13 cellular contexts compared by ENCODE assay signal in genomic region chr10:33258951-33259350, GRCh38.
A peak's percentile ranks its signal among the peaks of the same experiment; 100 is the strongest.
DNase-seq lines count a peak whose midpoint lies in the region; ATAC-seq and TF ChIP-seq lines count a peak whose summit lies in the region.
"Had no signal": no experiment of that assay in that cellular context is flagged by ENCODE, and none has a peak within 500 bp of the region (broad histone marks: within the 10 kb centered on the region; RNA-seq: fewer than 3 reads in every experiment).

No MANE protein-coding gene starts in this region.

- H3K9me3 Mint-ChIP-seq in osteocyte (ENCODE audit: unreplicated experiment), result no peaks in the 10 kb centered on the region
- H3K9me3 Mint-ChIP-seq: activated T-cell treated with anti-CD3 and anti-CD28 coated beads, Interleukin-2, amount 50 U/mL, for 72 hours had no signal

- no peaks in the 10 kb centered on the region for H3K27me3 Mint-ChIP-seq in osteocyte (ENCODE audit: unreplicated experiment)

- no peaks in the 10 kb centered on the region for H3K27me3 ChIP-seq in HCT116 (ENCODE audit: insufficient read depth, low read length)
- H3K27me3 ChIP-seq in fibroblast of lung (ENCODE audit: control insufficient read depth, insufficient read depth, low read length), result no peaks in the 10 kb centered on the region
- H3K27me3 ChIP-seq: body of pancreas, right lobe of liver had no signal

- H3K4me1 ChIP-seq in HCT116 (ENCODE audit: control insufficient read depth in 1 of 2, insufficient read depth in 2 of 2, low read length in 2 of 2) (peaks cover 6 to 31% of the 10 kb centered on the region in 2 experiments), fibroblast of lung (ENCODE audit: control insufficient read depth, extremely low read depth, insufficient read depth, low read length) (peaks cover 20% of the 10 kb centered on the region)

- no peaks in the 10 kb centered on the region for H3K9me3 ChIP-seq in HCT116 (ENCODE audit: control insufficient read depth in 1 of 2, insufficient read depth in 1 of 2, low read depth in 1 of 2, low read length in 2 of 2)
- H3K9me3 ChIP-seq in fibroblast of lung (ENCODE audit: control insufficient read depth, insufficient read depth, low read depth, low read length), result no peaks in the 10 kb centered on the region
- H3K9me3 ChIP-seq: body of pancreas, right lobe of liver had no signal

- H3K27ac Mint-ChIP-seq in osteocyte (ENCODE audit: unreplicated experiment), result peak overlapping the region; percentile 92
- H3K27ac Mint-ChIP-seq: activated CD4-positive, alpha-beta T cell treated with anti-CD3 and anti-CD28 coated beads for 36 hours; activated T-cell treated with anti-CD3 and anti-CD28 coated beads, Interleukin-2, amount 50 U/mL, for 72 hours had no signal

- no TSS peak for BruUV-seq in HCT116 (replicated peaks; lab: Mats Ljungman, UMichigan)

- H3K36me3 ChIP-seq in HCT116 (ENCODE audit: control insufficient read depth in 1 of 2, insufficient read depth in 2 of 2, low read length in 2 of 2) (no peaks in the 10 kb centered on the region), fibroblast of lung (ENCODE audit: control insufficient read depth, insufficient read depth, low read length) (peaks cover 11% of the 10 kb centered on the region)

- in situ Hi-C loops in SK-MEL-5 (cut with HindIII; ENCODE audit: low pct_unique_long_range_greater_than_20kb, low sequenced_read_pairs), result no loop called here

- POLR2A ChIA-PET in HCT116 (lab: Charles Lee), result no interaction called here

- no peak for TF ChIP-seq POLR2A in HCT116 (IDR thresholded peaks at IDR 0.05; ENCODE audit: borderline replicate concordance, extremely low read depth, insufficient read depth, insufficient read length)

- CTCF ChIA-PET in HCT116 (lab: Charles Lee), result no interaction called here

- DNase-seq in HCT116 (ENCODE audit: low read depth, low spot score) (no peak), SK-MEL-5 (ENCODE audit: low read depth, low spot score) (peak; percentile 90), fibroblast of lung (ENCODE audit: low read depth in 2 of 2) (peak; percentile 52 to 85), osteocyte (ENCODE audit: extremely low spot score, unreplicated experiment) (no peak), NCI-H1694 treated with DMSO at 0.1 percent for 48 hours (lab: John Stamatoyannopoulos, UW) (no peak)
- no peak for DNase-seq in activated CD4-positive, CD25-positive, alpha-beta regulatory T cell treated with anti-CD3 and anti-CD28 coated beads, Interleukin-2, amount 50 U/mL, for 72 hours
- DNase-seq: activated CD4-positive, alpha-beta T cell treated with anti-CD3 and anti-CD28 coated beads for 36 hours; activated T-cell treated with anti-CD3 and anti-CD28 coated beads, Interleukin-2, amount 50 U/mL, for 72 hours; body of pancreas; NCI-H1436; right lobe of liver had no signal

- intact Hi-C loops in HCT116 (cut with micrococcal nuclease), result no loop called here

- no peaks in the 10 kb centered on the region for H4K20me1 ChIP-seq in HCT116 (ENCODE audit: insufficient read depth)
- no peaks in the 10 kb centered on the region for H4K20me1 ChIP-seq in fibroblast of lung (ENCODE audit: control insufficient read depth, extremely low read depth, insufficient read depth, low read length)

- H3K27ac ChIP-seq in HCT116 (ENCODE audit: low read depth, low read length) (no peak overlapping the region), fibroblast of lung (ENCODE audit: insufficient read depth, low read length) (peak overlapping the region; percentile 35)
- H3K27ac ChIP-seq: body of pancreas, right lobe of liver had no signal

- H3K4me2 ChIP-seq in HCT116 (ENCODE audit: low read length), result peak overlapping the region; percentile 58
- no peak overlapping the region for H3K4me2 ChIP-seq in fibroblast of lung (ENCODE audit: extremely low read depth, insufficient read depth, low read length)

- TF ChIP-seq CTCF in HCT116 (IDR thresholded peaks at IDR 0.05 in 2 of 3, conservative IDR thresholded peaks at IDR 0.05 in 1 of 3; ENCODE audit: borderline replicate concordance in 1 of 3, insufficient read depth in 1 of 3, low read depth in 2 of 3, low read length in 2 of 3), result no peak
- TF ChIP-seq CTCF in fibroblast of lung (conservative IDR thresholded peaks at IDR 0.05 in 1 of 2, IDR thresholded peaks at IDR 0.05 in 1 of 2; ENCODE audit: low read depth in 1 of 2, low read length in 2 of 2), result no peak
- no peak for TF ChIP-seq CTCF in osteocyte (IDR thresholded peaks at IDR 0.05)

- peak overlapping the region; percentile 5 to 17; a peak in 3 of 4 replicates for H3K4me3 ChIP-seq in HCT116 (replicated peaks in 1 of 2; ENCODE audit: low read depth in 1 of 2, low read length in 2 of 2)
- H3K4me3 ChIP-seq in fibroblast of lung (replicated peaks in 1 of 4; ENCODE audit: control extremely low read depth in 1 of 4, insufficient read depth in 1 of 4, low read depth in 3 of 4, low read length in 4 of 4), result no peak overlapping the region
- H3K4me3 ChIP-seq: body of pancreas, right lobe of liver had no signal

- peak overlapping the region; percentile 5; the same call in 1 of the 2 replicates for H3K9ac ChIP-seq in HCT116 (ENCODE audit: low read length)
- no peak overlapping the region for H3K9ac ChIP-seq in fibroblast of lung (ENCODE audit: insufficient read depth, low read length)

- ATAC-seq in HCT116 (peak; percentile 78), GM19035 (IDR thresholded peaks at IDR 0.05; ENCODE audit: unreplicated experiment) (no peak)
- ATAC-seq: activated CD4-positive, alpha-beta T cell treated with anti-CD3 and anti-CD28 coated beads for 36 hours; activated T-cell treated with anti-CD3 and anti-CD28 coated beads, Interleukin-2, amount 50 U/mL, for 72 hours; body of pancreas; esophagus mucosa had no signal

- peak overlapping the region; percentile 77 for H2AFZ ChIP-seq in HCT116 (ENCODE audit: low read depth, low read length, poor library complexity, severe bottlenecking)
- H2AFZ ChIP-seq in fibroblast of lung (ENCODE audit: low read length), result no peak overlapping the region

- H3K4me1 Mint-ChIP-seq in osteocyte (ENCODE audit: unreplicated experiment), result peaks cover 75% of the 10 kb centered on the region

- H3K36me3 Mint-ChIP-seq in osteocyte (ENCODE audit: unreplicated experiment), result peaks cover 58% of the 10 kb centered on the region

- TF ChIP-seq RAD21 in HCT116 (IDR thresholded peaks at IDR 0.05; ENCODE audit: low read depth), result no peak

- peak overlapping the region; percentile 50 for H3K4me3 Mint-ChIP-seq in osteocyte (ENCODE audit: unreplicated experiment)
- H3K4me3 Mint-ChIP-seq: activated CD4-positive, alpha-beta T cell treated with anti-CD3 and anti-CD28 coated beads for 36 hours; activated T-cell treated with anti-CD3 and anti-CD28 coated beads, Interleukin-2, amount 50 U/mL, for 72 hours had no signal

- no peaks in the 10 kb centered on the region for H3K9me2 ChIP-seq in HCT116 (ENCODE audit: insufficient read depth)

- RAD21 ChIA-PET in HCT116 (lab: Charles Lee; ENCODE audit: low non-redundant PET in 1 of 2, low total read pairs in 2 of 2, uncharacterized antibody in 2 of 2, unreplicated experiment in 2 of 2), result interaction anchor here in 1 of 2 experiments (0.6 kb wide), 1 partner anchor 1475 kb away, joined by 3 read pairs; no protein-coding TSS in a partner anchor

- no peaks in the 10 kb centered on the region for H3K79me2 ChIP-seq in HCT116 (ENCODE audit: insufficient read depth, low read length)
- H3K79me2 ChIP-seq in fibroblast of lung (ENCODE audit: control insufficient read depth, insufficient read depth, low read length), result peaks cover 33% of the 10 kb centered on the region

TF ChIP-seq in HCT116, 20 proteins besides CTCF, POLR2A, EP300 and RAD21:
- TF ChIP-seq EZH2phosphoT487 (IDR thresholded peaks at IDR 0.05; ENCODE audit: borderline replicate concordance) (no peak), FOSL1 (IDR thresholded peaks at IDR 0.05; ENCODE audit: low read depth) (peak; percentile 22; the same call in 1 of the 2 replicates), EZH2 (IDR thresholded peaks at IDR 0.05) (no peak), JUND (IDR thresholded peaks at IDR 0.05) (peak; percentile 26; the same call in 1 of the 2 replicates), CBX3 (IDR thresholded peaks at IDR 0.05; ENCODE audit: low read depth) (no peak), YY1 (IDR thresholded peaks at IDR 0.05; ENCODE audit: extremely low read depth, insufficient replicate concordance, low read depth, low read length) (no peak), SP1 (IDR thresholded peaks at IDR 0.05; ENCODE audit: low read depth) (0 out of 2 replicates have a peak, but pooled peaks have one; percentile 10), ZNF274 (IDR thresholded peaks at IDR 0.05; ENCODE audit: low read depth, low read length) (no peak), MAX (IDR thresholded peaks at IDR 0.05) (no peak), ELF1 (IDR thresholded peaks at IDR 0.05; ENCODE audit: borderline replicate concordance, low read depth) (no peak), POLR2AphosphoS5 (IDR thresholded peaks at IDR 0.05; ENCODE audit: low read depth, low read length) (no peak), CEBPB (IDR thresholded peaks at IDR 0.05; ENCODE audit: low read depth) (peak; percentile 18; the same call in 1 of the 2 replicates)

Comparison
In these comparisons a context has a peak if more than half of its experiments do, and no peak if none do; other contexts are left out.
1. DNase-seq: peak in SK-MEL-5 (single experiment) and fibroblast of lung (2 of 2); none in HCT116 (single experiment), osteocyte (single experiment), activated CD4-positive, CD25-positive, alpha-beta regulatory T cell treated with anti-CD3 and anti-CD28 coated beads, Interleukin-2, amount 50 U/mL, for 72 hours (single experiment) and NCI-H1694 treated with DMSO at 0.1 percent for 48 hours (single experiment).
2. H3K4me3 ChIP-seq: peak in HCT116 (2 of 2); none in fibroblast of lung (0 of 4).